In the genomic region with DNA sequence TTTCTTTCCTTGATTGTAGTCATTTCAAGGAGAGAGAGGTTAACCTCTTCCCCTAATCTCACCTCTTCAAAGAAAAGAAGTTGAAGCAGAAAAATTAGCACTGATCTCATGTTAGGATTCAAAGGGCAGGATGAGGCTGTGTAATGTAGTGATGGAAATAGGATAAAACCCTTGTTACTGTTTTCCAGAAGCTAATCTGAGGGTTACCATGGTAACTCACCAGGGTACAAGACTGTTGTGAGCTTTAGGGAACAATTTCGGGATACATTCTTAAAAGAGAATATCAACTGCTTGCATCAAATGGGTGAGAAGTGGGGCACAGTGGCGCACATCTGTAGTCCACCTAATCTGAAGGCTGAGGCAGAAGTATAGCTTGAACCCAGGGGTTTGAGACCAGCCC, we compare ENCODE assay signal across 26 cellular contexts.
"Had no signal": no experiment of that assay in that cellular context is flagged by ENCODE, and none has a peak within 500 bp of the region (broad histone marks: within the 10 kb centered on the region; RNA-seq: fewer than 3 reads in every experiment).

No MANE protein-coding gene starts in this region.

- H3K36me3 ChIP-seq: ascending aorta, brain microvascular endothelial cell, right atrium auricular region, thoracic aorta, upper lobe of left lung, vagina had no signal

- H3K9me3 ChIP-seq: ascending aorta, right atrium auricular region, thoracic aorta, upper lobe of left lung, vagina had no signal

- H3K9me3 Mint-ChIP-seq: endodermal cell, immature natural killer cell, neural crest cell had no signal

- FAIRE-seq: kidney had no signal

- H3K27ac Mint-ChIP-seq: activated naive CD8-positive, alpha-beta T cell; endodermal cell; naive thymus-derived CD4-positive, alpha-beta T cell had no signal

- H3K4me1 ChIP-seq: parathyroid adenoma had no signal

- H3K27me3 Mint-ChIP-seq: activated naive CD8-positive, alpha-beta T cell; naive thymus-derived CD4-positive, alpha-beta T cell had no signal

- H3K4me1 Mint-ChIP-seq: neural crest cell had no signal

- H3K4me3 Mint-ChIP-seq: activated naive CD8-positive, alpha-beta T cell; endodermal cell; immature natural killer cell; naive thymus-derived CD4-positive, alpha-beta T cell; neural crest cell had no signal

- DNase-seq: activated CD4-positive, alpha-beta T cell treated with anti-CD3 and anti-CD28 coated beads for 4 hours; activated CD4-positive, alpha-beta T cell treated with anti-CD3 and anti-CD28 coated beads, Interleukin-2, amount 50 U/mL, for 4 hours; activated effector memory CD4-positive, alpha-beta T cell treated with Interleukin-2 at 50 U/mL for 16 hours; activated naive CD4-positive, alpha-beta T cell treated with Interleukin-2 at 50 U/mL for 16 hours; activated T-cell treated with anti-CD3 and anti-CD28 coated beads for 4 hours; brain microvascular endothelial cell; endodermal cell; foreskin fibroblast; hippocampal formation; immature natural killer cell; kidney; left colon; mammary epithelial cell; midbrain; naive thymus-derived CD4-positive, alpha-beta T cell; occipital lobe; stimulated activated naive CD4-positive, alpha-beta T cell treated with Interleukin-2 at 50 U/mL for 16 hours; upper lobe of left lung had no signal

- H3K79me2 ChIP-seq: parathyroid adenoma had no signal

- H2AFZ ChIP-seq: parathyroid adenoma had no signal

- H3K27me3 ChIP-seq: ascending aorta, brain microvascular endothelial cell, right atrium auricular region, upper lobe of left lung, vagina had no signal

- H3K9ac ChIP-seq: parathyroid adenoma had no signal

- ATAC-seq: esophagus mucosa; left colon; naive thymus-derived CD4-positive, alpha-beta T cell had no signal

- H3K4me3 ChIP-seq: ascending aorta, right atrium auricular region, thoracic aorta, upper lobe of left lung, vagina had no signal

- H3K27ac ChIP-seq: ascending aorta, brain microvascular endothelial cell, parathyroid adenoma, thoracic aorta, upper lobe of left lung, vagina had no signal

- H3K36me3 Mint-ChIP-seq: activated naive CD8-positive, alpha-beta T cell had no signal
